ENCODE assay signal across 8 cellular contexts in genomic region chr13:99501952-99502310, GRCh38. TPM values are rescaled to one million over a fixed set of nuclear protein-coding genes. Genes with fewer than 3 reads are reported as not detected.
A peak's percentile ranks its signal among the peaks of the same experiment; 100 is the strongest.
DNase-seq lines count a peak whose midpoint lies in the region; ATAC-seq and TF ChIP-seq lines count a peak whose summit lies in the region.

No MANE protein-coding gene starts in this region.

- H3K9me3 ChIP-seq in mesodermal cell (ENCODE audit: control insufficient read depth, low read length): peaks cover 2% of the 10 kb centered on the region
- H3K9me3 ChIP-seq in vagina: no peaks in the 10 kb centered on the region

- peak; percentile 76 for DNase-seq in activated effector memory CD4-positive, alpha-beta T cell treated with anti-CD3 and anti-CD28 coated beads, Interleukin-2, amount 50 U/mL, for 16 hours
- DNase-seq in activated effector memory CD4-positive, alpha-beta T cell treated with Interleukin-2 at 50 U/mL for 16 hours: no peak
- DNase-seq in dorsolateral prefrontal cortex (peak in 3 of 10 donors; percentile 16 to 45 (median 37)), vagina (ENCODE audit: extremely low spot score in 2 of 2) (no peak)

- no peak for TF ChIP-seq CTCF in dorsolateral prefrontal cortex (IDR thresholded peaks at IDR 0.05 in 54 of 56, conservative IDR thresholded peaks at IDR 0.05 in 2 of 56; ENCODE audit: low read depth in 1 of 56, partially characterized antibody in 56 of 56)
- TF ChIP-seq CTCF in vagina (IDR thresholded peaks at IDR 0.05): no peak

- no peak for ATAC-seq in GM18858 (IDR thresholded peaks at IDR 0.05; ENCODE audit: unreplicated experiment)
- ATAC-seq in HG03095 (IDR thresholded peaks at IDR 0.05; ENCODE audit: unreplicated experiment): no peak

- H3K9me3 Mint-ChIP-seq in T-helper 1 cell treated with Interleukin-12 subunit alpha and Interleukin-12 subunit beta and Interleukin-4 antibody, amounts not matched to agents 30 μg/mL and 1 μg/mL, for 36 hours: peaks cover 4% of the 10 kb centered on the region

- H3K36me3 Mint-ChIP-seq in T-helper 1 cell treated with Interleukin-12 subunit alpha and Interleukin-12 subunit beta and Interleukin-4 antibody, amounts not matched to agents 30 μg/mL and 1 μg/mL, for 36 hours (ENCODE audit: low read depth): peaks cover 14% of the 10 kb centered on the region

- no peaks in the 10 kb centered on the region for H3K27me3 Mint-ChIP-seq in T-helper 1 cell treated with Interleukin-12 subunit alpha and Interleukin-12 subunit beta and Interleukin-4 antibody, amounts not matched to agents 30 μg/mL and 1 μg/mL, for 36 hours (ENCODE audit: low read depth)

- intact Hi-C loops in dorsolateral prefrontal cortex (cut with DNase I) (loop anchor here (2.0 to 5.0 kb wide), 3 partner anchors 105 to 303 kb away; partner anchors contain the start of gene CLYBL (in 2 of the 2)), vagina (cut with DNase I) (loop anchor here (10.0 kb wide), 1 partner anchor 57 kb away; no protein-coding TSS in a partner anchor)

- WGBS in mesodermal cell (ENCODE audit: insufficient coverage in 2 of 2), 2 experiments: 0% methylated on average over 11 to 13 of the region's 14 CpGs

- H3K27me3 ChIP-seq in dorsolateral prefrontal cortex (no peaks in the 10 kb centered on the region), vagina (no peaks in the 10 kb centered on the region)

- H3K4me3 ChIP-seq in dorsolateral prefrontal cortex: peak overlapping the region; percentile 61 to 99 (median 88)
- peak overlapping the region; percentile 94 for H3K4me3 ChIP-seq in mesodermal cell (ENCODE audit: extremely low read depth, insufficient read depth, low read length, poor library complexity, severe bottlenecking)
- H3K4me3 ChIP-seq in vagina: peak overlapping the region; percentile 83 to 86

- H3K27ac Mint-ChIP-seq in T-helper 1 cell treated with Interleukin-12 subunit alpha and Interleukin-12 subunit beta and Interleukin-4 antibody, amounts not matched to agents 30 μg/mL and 1 μg/mL, for 36 hours: peak overlapping the region; percentile 93

- H3K36me3 ChIP-seq in mesodermal cell (ENCODE audit: control insufficient read depth, insufficient read depth, low read length) (peaks cover 6% of the 10 kb centered on the region), vagina (no peaks in the 10 kb centered on the region)

- H3K4me1 Mint-ChIP-seq in T-helper 1 cell treated with Interleukin-12 subunit alpha and Interleukin-12 subunit beta and Interleukin-4 antibody, amounts not matched to agents 30 μg/mL and 1 μg/mL, for 36 hours (ENCODE audit: low read depth): peaks cover 60% of the 10 kb centered on the region

- peak overlapping the region; percentile 92 for H3K4me3 Mint-ChIP-seq in T-helper 1 cell treated with Interleukin-12 subunit alpha and Interleukin-12 subunit beta and Interleukin-4 antibody, amounts not matched to agents 30 μg/mL and 1 μg/mL, for 36 hours

- peak overlapping the region in 46 of 59 donors; percentile 23 to 96 (median 82) for H3K27ac ChIP-seq in dorsolateral prefrontal cortex
- peak overlapping the region; percentile 72 for H3K27ac ChIP-seq in mesodermal cell (ENCODE audit: low read depth, low read length, severe bottlenecking)
- peak overlapping the region; percentile 72 for H3K27ac ChIP-seq in vagina

- no peak for TF ChIP-seq POLR2A in vagina (IDR thresholded peaks at IDR 0.05)

- H3K4me1 ChIP-seq in mesodermal cell (ENCODE audit: control insufficient read depth, insufficient read depth, low read length, poor library complexity, severe bottlenecking) (peaks cover 8% of the 10 kb centered on the region), vagina (peaks cover 73% of the 10 kb centered on the region)

RNA-seq across cellular contexts. Expression of gene TM9SF2, which starts 0.7 kb away (rescaled TPM):
- total RNA-seq in dorsolateral prefrontal cortex (10 to 100 TPM; 37.7 to 80.9 (median 64.8) TPM), vagina (59.2 TPM)
- polyA plus RNA-seq in mesodermal cell (2013, experiment 1 of 2): 101 TPM
- polyA plus RNA-seq in mesodermal cell (2013, experiment 2 of 2): 101 TPM
